33 cellular contexts compared by ENCODE assay signal in the genomic region with DNA sequence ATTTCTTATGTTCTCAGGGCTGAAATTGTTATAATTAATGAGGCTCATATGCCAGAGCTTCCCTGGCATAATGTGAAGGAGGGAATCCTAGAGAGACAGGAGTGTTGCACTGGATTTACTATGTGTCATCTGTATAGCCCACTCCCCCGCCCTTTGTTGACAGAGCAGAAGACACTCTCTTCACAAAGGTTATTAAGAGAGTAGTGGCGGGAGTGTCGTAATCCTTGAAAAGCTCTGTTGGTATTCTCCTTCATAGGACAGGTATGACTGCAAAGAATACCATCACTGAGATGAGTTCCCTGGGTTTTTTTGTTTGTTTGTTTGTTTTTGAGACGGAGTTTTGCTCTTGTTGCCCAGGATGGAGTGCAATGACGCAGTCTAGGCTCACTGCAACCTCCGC.
"Had no signal": no experiment of that assay in that cellular context is flagged by ENCODE, and none has a peak within 500 bp of the region (broad histone marks: within the 10 kb centered on the region; RNA-seq: fewer than 3 reads in every experiment).

No MANE protein-coding gene starts in this region.

- H3K4me1 ChIP-seq: esophagus squamous epithelium had no signal

- H3K4me1 Mint-ChIP-seq: activated CD4-positive, alpha-beta memory T cell treated with anti-CD3 and anti-CD28 coated beads, Interleukin-2, amount 10 ng/mL, durations not matched to agents 7 days and 5 days; activated CD4-positive, alpha-beta T cell treated with anti-CD3 and anti-CD28 coated beads, Interleukin-2, amount 10 ng/mL, durations not matched to agents 7 days and 5 days; activated naive CD8-positive, alpha-beta T cell treated with anti-CD3 and anti-CD28 coated beads, Interleukin-2, amount 10 ng/mL, durations not matched to agents 7 days and 5 days had no signal

- FAIRE-seq: astrocyte, bronchial epithelial cell, endometrium, endothelial cell of umbilical vein, frontal cortex had no signal

- DNase-seq: activated CD4-positive, alpha-beta memory T cell treated with anti-CD3 and anti-CD28 coated beads, Interleukin-2, amount 10 ng/mL, durations not matched to agents 7 days and 5 days; activated CD4-positive, alpha-beta T cell treated with anti-CD3 and anti-CD28 coated beads for 1 hour; activated CD4-positive, alpha-beta T cell treated with anti-CD3 and anti-CD28 coated beads for 4 hours; activated CD4-positive, alpha-beta T cell treated with anti-CD3 and anti-CD28 coated beads, Interleukin-2, amount 10 ng/mL, durations not matched to agents 7 days and 5 days; activated CD4-positive, alpha-beta T cell treated with anti-CD3 and anti-CD28 coated beads, Interleukin-2, amount 50 U/mL, for 4 hours; activated CD4-positive, CD25-positive, alpha-beta regulatory T cell; activated CD8-positive, alpha-beta memory T cell treated with anti-CD3 and anti-CD28 coated beads, Interleukin-2, amount 50 U/mL, for 48 hours; activated gamma-delta T cell; activated naive CD4-positive, alpha-beta T cell; activated naive CD4-positive, alpha-beta T cell treated with anti-CD3 and anti-CD28 coated beads, Interleukin-2, amount 10 ng/mL, durations not matched to agents 7 days and 5 days; activated naive CD8-positive, alpha-beta T cell treated with anti-CD3 and anti-CD28 coated beads, Interleukin-2, amount 10 ng/mL, durations not matched to agents 7 days and 5 days; activated T-cell treated with anti-CD3 and anti-CD28 coated beads for 4 hours; activated T-cell treated with anti-CD3 and anti-CD28 coated beads, Interleukin-2, amount 50 U/mL, for 24 hours; activated T-cell treated with anti-CD3 and anti-CD28 coated beads, Interleukin-2, amount 50 U/mL, for 72 hours; amniotic stem cell; anterior cingulate cortex; brain microvascular endothelial cell; dorsolateral prefrontal cortex; effector CD4-positive, alpha-beta T cell; effector memory CD8-positive, alpha-beta T cell; esophagus squamous epithelium; head of caudate nucleus; T-helper 2 cell had no signal

- ATAC-seq: activated naive CD4-positive, alpha-beta T cell treated with anti-CD3 and anti-CD28 coated beads, Interleukin-2, amount 50 U/mL, for 72 hours; activated T-cell treated with anti-CD3 and anti-CD28 coated beads, Interleukin-2, amount 50 U/mL, for 72 hours; effector memory CD8-positive, alpha-beta T cell had no signal

- H3K4me3 Mint-ChIP-seq: activated CD4-positive, alpha-beta memory T cell treated with anti-CD3 and anti-CD28 coated beads, Interleukin-2, amount 10 ng/mL, durations not matched to agents 7 days and 5 days; activated CD4-positive, alpha-beta T cell treated with anti-CD3 and anti-CD28 coated beads, Interleukin-2, amount 10 ng/mL, durations not matched to agents 7 days and 5 days; activated naive CD4-positive, alpha-beta T cell treated with anti-CD3 and anti-CD28 coated beads, Interleukin-2, amount 10 ng/mL, durations not matched to agents 7 days and 5 days; activated naive CD8-positive, alpha-beta T cell treated with anti-CD3 and anti-CD28 coated beads, Interleukin-2, amount 10 ng/mL, durations not matched to agents 7 days and 5 days; activated T-cell treated with anti-CD3 and anti-CD28 coated beads, Interleukin-2, amount 50 U/mL, for 24 hours; activated T-cell treated with anti-CD3 and anti-CD28 coated beads, Interleukin-2, amount 50 U/mL, for 72 hours; central memory CD8-positive, alpha-beta T cell; dendritic cell treated with granulocyte-macrophage colony-stimulating factor and Interleukin-4, amounts not matched to agents 40 ng/mL and 50 ng/mL, for 4 days; effector memory CD8-positive, alpha-beta T cell had no signal

- H3K27ac Mint-ChIP-seq: activated CD4-positive, alpha-beta memory T cell treated with anti-CD3 and anti-CD28 coated beads, Interleukin-2, amount 10 ng/mL, durations not matched to agents 7 days and 5 days; activated CD4-positive, alpha-beta T cell treated with anti-CD3 and anti-CD28 coated beads, Interleukin-2, amount 10 ng/mL, durations not matched to agents 7 days and 5 days; activated naive CD4-positive, alpha-beta T cell treated with anti-CD3 and anti-CD28 coated beads, Interleukin-2, amount 10 ng/mL, durations not matched to agents 7 days and 5 days; activated naive CD4-positive, alpha-beta T cell treated with anti-CD3 and anti-CD28 coated beads, Interleukin-2, amount 50 U/mL, for 72 hours; activated naive CD8-positive, alpha-beta T cell treated with anti-CD3 and anti-CD28 coated beads, Interleukin-2, amount 10 ng/mL, durations not matched to agents 7 days and 5 days; activated T-cell treated with anti-CD3 and anti-CD28 coated beads, Interleukin-2, amount 50 U/mL, for 24 hours; activated T-cell treated with anti-CD3 and anti-CD28 coated beads, Interleukin-2, amount 50 U/mL, for 72 hours; dendritic cell treated with granulocyte-macrophage colony-stimulating factor and Interleukin-4, amounts not matched to agents 40 ng/mL and 50 ng/mL, for 4 days; effector memory CD8-positive, alpha-beta T cell had no signal

- H3K27me3 ChIP-seq: brain microvascular endothelial cell, dorsolateral prefrontal cortex, esophagus squamous epithelium had no signal

- H3K27me3 Mint-ChIP-seq: activated CD4-positive, alpha-beta memory T cell treated with anti-CD3 and anti-CD28 coated beads, Interleukin-2, amount 10 ng/mL, durations not matched to agents 7 days and 5 days; activated CD4-positive, alpha-beta T cell treated with anti-CD3 and anti-CD28 coated beads, Interleukin-2, amount 10 ng/mL, durations not matched to agents 7 days and 5 days; activated naive CD4-positive, alpha-beta T cell treated with anti-CD3 and anti-CD28 coated beads, Interleukin-2, amount 10 ng/mL, durations not matched to agents 7 days and 5 days; activated naive CD8-positive, alpha-beta T cell treated with anti-CD3 and anti-CD28 coated beads, Interleukin-2, amount 10 ng/mL, durations not matched to agents 7 days and 5 days; activated T-cell treated with anti-CD3 and anti-CD28 coated beads, Interleukin-2, amount 50 U/mL, for 24 hours; central memory CD8-positive, alpha-beta T cell; dendritic cell treated with granulocyte-macrophage colony-stimulating factor and Interleukin-4, amounts not matched to agents 40 ng/mL and 50 ng/mL, for 4 days; effector memory CD8-positive, alpha-beta T cell had no signal

- H3K4me3 ChIP-seq: coronary artery, dorsolateral prefrontal cortex, esophagus squamous epithelium had no signal

- H3K27ac ChIP-seq: brain microvascular endothelial cell, coronary artery, dorsolateral prefrontal cortex, epithelial cell of prostate, esophagus squamous epithelium had no signal
